In genomic region chr4:133594246-133595207, GRCh38 we compare ENCODE assay signal across 20 cellular contexts.
DNase-seq lines count a peak whose midpoint lies in the region; TF ChIP-seq lines count a peak whose summit lies in the region.
"Had no signal": no experiment of that assay in that cellular context is flagged by ENCODE, and none has a peak within 500 bp of the region (broad histone marks: within the 10 kb centered on the region; RNA-seq: fewer than 3 reads in every experiment).

No MANE protein-coding gene starts in this region.

- DNase-seq in HCEC 1CT (peak; percentile 72), RWPE1 (ENCODE audit: low spot score) (peak; percentile 9), endodermal cell (no peak), non-pigmented ciliary epithelial cell (ENCODE audit: low read depth) (peak; percentile 10), T1000 (lab: John Stamatoyannopoulos, UW) (no peak), GM19240 (ENCODE audit: insufficient read length, low spot score) (no peak), G401 (ENCODE audit: low spot score) (no peak)
- DNase-seq: activated CD4-positive, alpha-beta T cell treated with anti-CD3 and anti-CD28 coated beads, Interleukin-2, amount 10 ng/mL, durations not matched to agents 24 days and 14 days; activated naive CD4-positive, alpha-beta T cell treated with anti-CD3 and anti-CD28 coated beads, Interleukin-2, amount 50 U/mL, for 16 hours; central memory CD4-positive, alpha-beta T cell; DMS53; head of caudate nucleus; kidney; midbrain; MV-4-11; stimulated activated CD4-positive, alpha-beta T cell treated with anti-CD3 and anti-CD28 coated beads, Interleukin-4, amount 100 ng/mL, for 1 hour; testis had no signal

- H3K27me3 ChIP-seq in endodermal cell (ENCODE audit: control insufficient read depth, insufficient read depth, low read length, poor library complexity, severe bottlenecking): no peaks in the 10 kb centered on the region
- H3K27me3 ChIP-seq: BLaER1 treated with 17β-estradiol and CSF1 and Interleukin-3, amounts not matched to agents 10 nM and 100 nM; neutrophil; testis had no signal

- POLR2A ChIA-PET in RWPE1 (lab: Yijun Ruan, JAX; ENCODE audit: low non-redundant PET): no interaction called here

- no peaks in the 10 kb centered on the region for H3K27me3 Mint-ChIP-seq in endodermal cell (ENCODE audit: insufficient read depth)
- H3K27me3 Mint-ChIP-seq: activated CD4-positive, alpha-beta T cell treated with anti-CD3 and anti-CD28 coated beads, Interleukin-2, amount 10 ng/mL, durations not matched to agents 24 days and 14 days had no signal

- peaks cover 48% of the 10 kb centered on the region for H3K4me1 Mint-ChIP-seq in endodermal cell
- H3K4me1 Mint-ChIP-seq: activated CD4-positive, alpha-beta T cell treated with anti-CD3 and anti-CD28 coated beads, Interleukin-2, amount 10 ng/mL, durations not matched to agents 24 days and 14 days had no signal

- H3K4me1 ChIP-seq in endodermal cell (ENCODE audit: control insufficient read depth, insufficient read depth, low read length): peaks cover 16% of the 10 kb centered on the region
- H3K4me1 ChIP-seq: BLaER1 treated with 17β-estradiol and CSF1 and Interleukin-3, amounts not matched to agents 10 nM and 100 nM; testis had no signal

- no peaks in the 10 kb centered on the region for H3K36me3 ChIP-seq in endodermal cell (ENCODE audit: control insufficient read depth, insufficient read depth, low read length)
- H3K36me3 ChIP-seq: BLaER1 treated with 17β-estradiol and CSF1 and Interleukin-3, amounts not matched to agents 10 nM and 100 nM; neutrophil had no signal

- peaks cover 4% of the 10 kb centered on the region for H3K36me3 Mint-ChIP-seq in endodermal cell (ENCODE audit: low read depth)

- H3K9me3 ChIP-seq in endodermal cell (ENCODE audit: control insufficient read depth, low read length): no peaks in the 10 kb centered on the region
- H3K9me3 ChIP-seq: BLaER1 treated with 17β-estradiol and CSF1 and Interleukin-3, amounts not matched to agents 10 nM and 100 nM; neutrophil; testis had no signal

- H3K4me3 Mint-ChIP-seq in endodermal cell: no peak overlapping the region
- H3K4me3 Mint-ChIP-seq: activated CD4-positive, alpha-beta T cell treated with anti-CD3 and anti-CD28 coated beads, Interleukin-2, amount 10 ng/mL, durations not matched to agents 24 days and 14 days; T-helper 2 cell treated with Interferon-gamma antibody and Interleukin-4, amounts not matched to agents 5 μg/mL and 100 μg/mL, for 36 hours had no signal

- H3K27ac ChIP-seq in RWPE1: no peak overlapping the region
- H3K27ac ChIP-seq in endodermal cell (ENCODE audit: low read depth, low read length): no peak overlapping the region
- H3K27ac ChIP-seq: BLaER1 treated with 17β-estradiol and CSF1 and Interleukin-3, amounts not matched to agents 10 nM and 100 nM; neutrophil; testis had no signal

- peak overlapping the region; percentile 52 for H3K4me3 ChIP-seq in endodermal cell (ENCODE audit: low read length)
- H3K4me3 ChIP-seq: BLaER1 treated with 17β-estradiol and CSF1 and Interleukin-3, amounts not matched to agents 10 nM and 100 nM; testis had no signal

- peaks cover 2% of the 10 kb centered on the region for H3K9me3 Mint-ChIP-seq in endodermal cell
- H3K9me3 Mint-ChIP-seq: activated CD4-positive, alpha-beta T cell treated with anti-CD3 and anti-CD28 coated beads, Interleukin-2, amount 10 ng/mL, durations not matched to agents 24 days and 14 days; T-helper 2 cell treated with Interferon-gamma antibody and Interleukin-4, amounts not matched to agents 5 μg/mL and 100 μg/mL, for 36 hours had no signal

- in situ Hi-C loops in G401 (cut with HindIII; ENCODE audit: low sequenced_read_pairs): no loop called here

- TF ChIP-seq CTCF in RWPE1 (conservative IDR thresholded peaks at IDR 0.05; ENCODE audit: low read depth) (no peak), endodermal cell (conservative IDR thresholded peaks at IDR 0.05) (no peak)

- H3K27ac Mint-ChIP-seq in endodermal cell: peak overlapping the region; percentile 92
- H3K27ac Mint-ChIP-seq: activated CD4-positive, alpha-beta T cell treated with anti-CD3 and anti-CD28 coated beads, Interleukin-2, amount 10 ng/mL, durations not matched to agents 24 days and 14 days; T-helper 2 cell treated with Interferon-gamma antibody and Interleukin-4, amounts not matched to agents 5 μg/mL and 100 μg/mL, for 36 hours had no signal

- CTCF ChIA-PET in RWPE1 (lab: Yijun Ruan, JAX): no interaction called here

- peak overlapping the region; percentile 7 for H3K9ac ChIP-seq in endodermal cell (ENCODE audit: extremely low read depth, low read length, poor library complexity, severe bottlenecking)
- H3K9ac ChIP-seq: BLaER1 treated with 17β-estradiol and CSF1 and Interleukin-3, amounts not matched to agents 10 nM and 100 nM had no signal

- 40 to 76% methylated on average over 1 to 6 of the region's 6 CpGs for WGBS in endodermal cell (ENCODE audit: insufficient coverage in 1 of 2, insufficient read length in 1 of 2), 2 experiments

Comparison
In these comparisons a context has a peak if more than half of its experiments do, and no peak if none do; other contexts are left out.
1. DNase-seq: peak in HCEC 1CT (single experiment), RWPE1 (single experiment) and non-pigmented ciliary epithelial cell (single experiment); none in endodermal cell (single experiment), T1000 (single experiment), GM19240 (single experiment) and G401 (single experiment).